ENCODE assay signal across 10 cellular contexts in genomic region chr6:151723152-151723551, GRCh38.
DNase-seq lines count a peak whose midpoint lies in the region; ATAC-seq and TF ChIP-seq lines count a peak whose summit lies in the region.
"Had no signal": no experiment of that assay in that cellular context is flagged by ENCODE, and none has a peak within 500 bp of the region (broad histone marks: within the 10 kb centered on the region; RNA-seq: fewer than 3 reads in every experiment).

No MANE protein-coding gene starts in this region.

- no peaks in the 10 kb centered on the region for H3K9me3 Mint-ChIP-seq in activated T-cell treated with anti-CD3 and anti-CD28 coated beads, Interleukin-2, amount 50 U/mL, for 24 hours
- H3K9me3 Mint-ChIP-seq in activated T-helper 17 cell treated with anti-CD3 and anti-CD28 coated beads, Interleukin-2, amount 50 U/mL, for 72 hours = peaks cover 3% of the 10 kb centered on the region
- peaks cover 0 to 5% of the 10 kb centered on the region in 2 donors for H3K9me3 Mint-ChIP-seq in stimulated activated naive CD8-positive, alpha-beta T cell treated with anti-CD3 and anti-CD28 coated beads, Interleukin-15, amount 100 ng/mL, for 72 hours

- no peak overlapping the region for H3K4me3 Mint-ChIP-seq in activated T-cell treated with anti-CD3 and anti-CD28 coated beads, Interleukin-2, amount 50 U/mL, for 24 hours
- H3K4me3 Mint-ChIP-seq in activated T-helper 17 cell treated with anti-CD3 and anti-CD28 coated beads, Interleukin-2, amount 50 U/mL, for 72 hours = no peak overlapping the region
- H3K4me3 Mint-ChIP-seq in stimulated activated naive CD8-positive, alpha-beta T cell treated with anti-CD3 and anti-CD28 coated beads, Interleukin-15, amount 100 ng/mL, for 72 hours = no peak overlapping the region

- H3K4me1 Mint-ChIP-seq in activated T-cell treated with anti-CD3 and anti-CD28 coated beads, Interleukin-2, amount 50 U/mL, for 24 hours (ENCODE audit: low read depth) = peaks cover 17% of the 10 kb centered on the region
- peaks cover 11% of the 10 kb centered on the region for H3K4me1 Mint-ChIP-seq in activated T-helper 17 cell treated with anti-CD3 and anti-CD28 coated beads, Interleukin-2, amount 50 U/mL, for 72 hours
- H3K4me1 Mint-ChIP-seq in stimulated activated naive CD8-positive, alpha-beta T cell treated with anti-CD3 and anti-CD28 coated beads, Interleukin-15, amount 100 ng/mL, for 72 hours = peaks cover 42% of the 10 kb centered on the region

- 33 to 78% methylated on average over 1 of the region's 1 CpG for WGBS in gastroesophageal sphincter (ENCODE audit: low coverage in 1 of 2), 2 donors

- no peak for TF ChIP-seq CTCF in gastroesophageal sphincter (IDR thresholded peaks at IDR 0.05)

- no peak for TF ChIP-seq POLR2A in gastroesophageal sphincter (IDR thresholded peaks at IDR 0.05)

- peaks cover 20% of the 10 kb centered on the region for H3K27me3 Mint-ChIP-seq in activated T-cell treated with anti-CD3 and anti-CD28 coated beads, Interleukin-2, amount 50 U/mL, for 24 hours
- peaks cover 26% of the 10 kb centered on the region for H3K27me3 Mint-ChIP-seq in activated T-helper 17 cell treated with anti-CD3 and anti-CD28 coated beads, Interleukin-2, amount 50 U/mL, for 72 hours
- peaks cover 20% of the 10 kb centered on the region for H3K27me3 Mint-ChIP-seq in stimulated activated naive CD8-positive, alpha-beta T cell treated with anti-CD3 and anti-CD28 coated beads, Interleukin-15, amount 100 ng/mL, for 72 hours

- no peaks in the 10 kb centered on the region for H3K9me3 ChIP-seq in gastroesophageal sphincter
- H3K9me3 ChIP-seq: SJSA1 had no signal

- ATAC-seq in HG02938 (IDR thresholded peaks at IDR 0.05; ENCODE audit: unreplicated experiment) (peak; percentile 76), gastroesophageal sphincter (no peak)
- ATAC-seq in activated T-helper 17 cell treated with anti-CD3 and anti-CD28 coated beads, Interleukin-2, amount 50 U/mL, for 72 hours (replicated peaks) = peak; percentile 98
- ATAC-seq in stimulated activated naive CD8-positive, alpha-beta T cell treated with anti-CD3 and anti-CD28 coated beads, Interleukin-15, amount 100 ng/mL, for 72 hours = peak; percentile 96

- no peaks in the 10 kb centered on the region for H3K4me1 ChIP-seq in gastroesophageal sphincter
- H3K4me1 ChIP-seq: SJSA1 had no signal

- H3K27ac Mint-ChIP-seq in activated T-cell treated with anti-CD3 and anti-CD28 coated beads, Interleukin-2, amount 50 U/mL, for 24 hours = no peak overlapping the region
- no peak overlapping the region for H3K27ac Mint-ChIP-seq in activated T-helper 17 cell treated with anti-CD3 and anti-CD28 coated beads, Interleukin-2, amount 50 U/mL, for 72 hours
- no peak overlapping the region for H3K27ac Mint-ChIP-seq in stimulated activated naive CD8-positive, alpha-beta T cell treated with anti-CD3 and anti-CD28 coated beads, Interleukin-15, amount 100 ng/mL, for 72 hours

- DNase-seq in activated T-cell treated with anti-CD3 and anti-CD28 coated beads for 24 hours (ENCODE audit: low read depth) (peak; percentile 46), NCI-H1694 (lab: John Stamatoyannopoulos, UW) (no peak), iPS-NIHi7 (ENCODE audit: extremely low spot score) (no peak)
- DNase-seq in activated T-cell treated with anti-CD3 and anti-CD28 coated beads, Interleukin-2, amount 50 U/mL, for 24 hours = no peak
- peak; percentile 42 to 65 for DNase-seq in stimulated activated naive CD8-positive, alpha-beta T cell treated with anti-CD3 and anti-CD28 coated beads, Interleukin-15, amount 100 ng/mL, for 72 hours
- DNase-seq: amygdala had no signal

- no peak overlapping the region for H3K4me3 ChIP-seq in gastroesophageal sphincter
- H3K4me3 ChIP-seq: SJSA1 had no signal

- TF ChIP-seq EP300 in gastroesophageal sphincter (IDR thresholded peaks at IDR 0.05) = no peak

- no peaks in the 10 kb centered on the region for H3K36me3 Mint-ChIP-seq in activated T-cell treated with anti-CD3 and anti-CD28 coated beads, Interleukin-2, amount 50 U/mL, for 24 hours (ENCODE audit: low read depth)
- H3K36me3 Mint-ChIP-seq in activated T-helper 17 cell treated with anti-CD3 and anti-CD28 coated beads, Interleukin-2, amount 50 U/mL, for 72 hours (ENCODE audit: low read depth) = no peaks in the 10 kb centered on the region

- H3K27ac ChIP-seq in gastroesophageal sphincter = no peak overlapping the region
- H3K27ac ChIP-seq: SJSA1 had no signal

- H3K27me3 ChIP-seq in gastroesophageal sphincter = peaks cover 4% of the 10 kb centered on the region
- H3K27me3 ChIP-seq: SJSA1 had no signal

- no peaks in the 10 kb centered on the region for H3K36me3 ChIP-seq in gastroesophageal sphincter
- H3K36me3 ChIP-seq: SJSA1 had no signal

Comparison
In these comparisons a context has a peak if more than half of its experiments do, and no peak if none do; other contexts are left out.
1. DNase-seq: peak in activated T-cell treated with anti-CD3 and anti-CD28 coated beads for 24 hours (single experiment) and stimulated activated naive CD8-positive, alpha-beta T cell treated with anti-CD3 and anti-CD28 coated beads, Interleukin-15, amount 100 ng/mL, for 72 hours (2 of 2); none in activated T-cell treated with anti-CD3 and anti-CD28 coated beads, Interleukin-2, amount 50 U/mL, for 24 hours (single experiment), NCI-H1694 (single experiment) and iPS-NIHi7 (single experiment).